In the genomic region with DNA sequence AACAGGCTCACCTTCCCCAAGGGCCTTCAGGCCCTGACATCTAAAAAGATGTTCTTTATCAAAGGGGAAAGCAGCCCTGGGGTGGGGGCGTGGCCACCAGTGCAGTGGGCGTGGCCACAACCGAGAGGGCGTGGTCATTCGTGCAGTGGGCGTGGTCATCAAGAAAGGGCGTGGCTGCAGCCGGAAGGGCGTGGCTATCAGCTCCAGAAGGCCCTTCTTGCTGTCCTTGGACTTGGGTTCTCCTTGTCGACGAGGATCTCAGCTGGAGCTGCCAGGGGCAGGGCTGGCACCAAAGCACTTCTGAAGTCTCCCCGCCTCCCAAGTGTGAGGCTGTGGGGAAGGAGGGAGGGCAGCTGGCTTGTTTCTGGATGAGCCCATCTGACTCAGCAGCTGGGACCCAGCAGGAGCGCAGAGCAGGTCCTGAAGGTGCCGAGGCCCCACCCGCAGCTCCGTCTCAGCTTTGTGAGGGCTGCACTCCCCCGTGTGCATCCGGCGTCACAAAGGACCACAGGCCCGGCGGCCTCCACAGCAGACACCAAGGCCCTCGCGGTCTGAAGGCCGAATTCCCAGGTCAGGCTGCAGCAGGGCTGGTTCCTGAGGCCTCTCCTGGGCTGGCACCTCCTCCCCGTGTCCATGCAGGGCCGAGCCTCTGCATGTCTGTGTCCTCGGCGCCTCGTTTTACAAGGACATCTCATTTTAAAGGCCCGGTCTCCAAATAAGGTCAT, we compare ENCODE assay signal across 8 cellular contexts. TPM values are rescaled to one million over a fixed set of nuclear protein-coding genes. Genes with fewer than 3 reads are reported as not detected.
DNase-seq lines count a peak whose midpoint lies in the region; ATAC-seq, FAIRE-seq and TF ChIP-seq lines count a peak whose summit lies in the region.

No MANE protein-coding gene starts in this region.

- no peaks in the 10 kb centered on the region for H3K9me3 ChIP-seq in OCI-LY7 (ENCODE audit: low read length)
- H3K9me3 ChIP-seq in K562 (replicated peaks; ENCODE audit: control insufficient read depth, insufficient read depth, low read depth, low read length): peaks cover 6% of the 10 kb centered on the region; the same call in 1 of the 2 replicates

- intact Hi-C loops in OCI-LY7 (cut with micrococcal nuclease; ENCODE audit: unreplicated experiment) (no loop called here), K562 (cut with micrococcal nuclease) (no loop called here)

- no peak overlapping the region for H3K4me2 ChIP-seq in OCI-LY7 (ENCODE audit: low read length)
- peak overlapping the region; percentile 6; the same call in 1 of the 2 replicates for H3K4me2 ChIP-seq in K562 (ENCODE audit: insufficient read depth, low read length)

- TF ChIP-seq CTCF in OCI-LY7 (conservative IDR thresholded peaks at IDR 0.05; ENCODE audit: low read length): no peak
- TF ChIP-seq CTCF in K562 (IDR thresholded peaks at IDR 0.05 in 2 of 3, conservative IDR thresholded peaks at IDR 0.05 in 1 of 3; ENCODE audit: insufficient read depth in 2 of 3, low read depth in 1 of 3, low read length in 3 of 3): no peak

- FAIRE-seq in K562 (lab: Jason Lieb, UNC): peak; percentile 93

- H2AFZ ChIP-seq in OCI-LY7 (ENCODE audit: low read length) (no peak overlapping the region; the same call in 1 of the 2 replicates), K562 (ENCODE audit: low read depth, low read length) (peak overlapping the region; percentile 67)

- ATAC-seq in K562: peak; percentile 96
- ATAC-seq in GM19397 (IDR thresholded peaks at IDR 0.05; ENCODE audit: unreplicated experiment): no peak
- no peak for ATAC-seq in HG02571 (IDR thresholded peaks at IDR 0.05; ENCODE audit: unreplicated experiment)
- no peak for ATAC-seq in GM21529 (IDR thresholded peaks at IDR 0.05; ENCODE audit: unreplicated experiment)

- BruUV-seq in OCI-LY7 (replicated peaks; lab: Mats Ljungman, UMichigan) (no TSS peak), K562 (replicated peaks; lab: Mats Ljungman, UMichigan) (no TSS peak)

- TF ChIP-seq EP300 in K562 (IDR thresholded peaks at IDR 0.05; ENCODE audit: low read length): no peak

- in situ Hi-C loops in K562 (cut with MboI): no loop called here

- CTCF ChIA-PET in OCI-LY7 (lab: Charles Lee; ENCODE audit: unreplicated experiment) (no interaction called here), K562 (lab: Yijun Ruan, JAX; ENCODE audit: low intra/inter-chr PET ratio) (no interaction called here)

- no peak for TF ChIP-seq RAD21 in K562 (CRISPR knock-in tag; conservative IDR thresholded peaks at IDR 0.05 in 1 of 2, IDR thresholded peaks at IDR 0.05 in 1 of 2)

- H3K4me3 ChIP-seq in OCI-LY7 (ENCODE audit: low read depth, low read length, poor library complexity, severe bottlenecking) (no peak overlapping the region), K562 (no peak overlapping the region)

- no peaks in the 10 kb centered on the region for H3K9me2 ChIP-seq in OCI-LY7 (ENCODE audit: insufficient read depth, low read length)

- no peaks in the 10 kb centered on the region; the same call in 1 of the 2 replicates for H3K79me2 ChIP-seq in OCI-LY7 (ENCODE audit: insufficient read depth, low read depth, low read length)
- H3K79me2 ChIP-seq in K562 (ENCODE audit: control insufficient read depth, insufficient read depth, low read length): no peaks in the 10 kb centered on the region

- no peak for TF ChIP-seq POLR2A in K562 (conservative IDR thresholded peaks at IDR 0.05)

- no peaks in the 10 kb centered on the region for H3K36me3 ChIP-seq in OCI-LY7 (ENCODE audit: insufficient read depth, low read length)
- no peaks in the 10 kb centered on the region for H3K36me3 ChIP-seq in K562 (ENCODE audit: control insufficient read depth, insufficient read depth, low read length)

- H4K20me1 ChIP-seq in OCI-LY7 (ENCODE audit: insufficient read depth, low read length): no peaks in the 10 kb centered on the region
- H4K20me1 ChIP-seq in K562 (replicated peaks; ENCODE audit: control insufficient read depth, insufficient read depth, low read length): peaks cover 15% of the 10 kb centered on the region; the same call in 1 of the 2 replicates

- peaks cover 60% of the 10 kb centered on the region for H3K4me1 ChIP-seq in OCI-LY7 (ENCODE audit: insufficient read depth, low read length, poor library complexity, severe bottlenecking)
- peaks cover 15 to 23% of the 10 kb centered on the region in 2 experiments for H3K4me1 ChIP-seq in K562 (replicated peaks in 1 of 2; ENCODE audit: control insufficient read depth in 2 of 2, insufficient read depth in 2 of 2, low read length in 2 of 2)

- no peak overlapping the region for H3K9ac ChIP-seq in K562 (ENCODE audit: insufficient read depth in 1 of 2, low read depth in 2 of 2, low read length in 2 of 2)

- POLR2A ChIA-PET in OCI-LY7 (lab: Charles Lee): interaction anchor here (1.0 kb wide), 1 partner anchor 11 kb away, joined by 3 read pairs; no protein-coding TSS in a partner anchor
- POLR2A ChIA-PET in K562 (lab: Yijun Ruan, JAX): interaction anchor here (0.6 to 1.1 kb wide), 3 partner anchors 13 to 274 kb away, joined by 3 to 5 read pairs (median 3); no protein-coding TSS in a partner anchor

- peak; percentile 17 for DNase-seq in NCI-H82 (lab: John Stamatoyannopoulos, UW)
- no peak for DNase-seq in NCI-H82 treated with DMSO at 0.1 percent for 48 hours (lab: John Stamatoyannopoulos, UW; ENCODE audit: unreplicated experiment)
- DNase-seq in OCI-LY7 (ENCODE audit: low spot score): peak; percentile 65
- peak; percentile 45 to 96 (median 94) for DNase-seq in K562 (ENCODE audit: extremely low read depth in 1 of 4, low spot score in 3 of 4)
- DNase-seq in stimulated activated CD4-positive, alpha-beta T cell treated with anti-CD3 and anti-CD28 coated beads, Interleukin-4, amount 100 ng/mL, for 24 hours: peak; percentile 42

- H3K27me3 ChIP-seq in K562 (ENCODE audit: control insufficient read depth in 2 of 2, insufficient read depth in 2 of 2, low read length in 2 of 2): peaks cover 9 to 52% of the 10 kb centered on the region in 2 experiments; a peak in 4 of 5 replicates

- no peaks in the 10 kb centered on the region for H3K9me1 ChIP-seq in K562 (ENCODE audit: control insufficient read depth, insufficient read depth, low read length)

- 41% methylated on average over 29 of the region's 30 CpGs for WGBS in K562 (ENCODE audit: insufficient coverage, low coverage, missing lambda C conversion rate)

- H3K27ac ChIP-seq in OCI-LY7 (ENCODE audit: low read depth, low read length, poor library complexity, severe bottlenecking): no peak overlapping the region
- H3K27ac ChIP-seq in K562 (ENCODE audit: extremely low read depth, low read depth, low read length): no peak overlapping the region

TF ChIP-seq in K562, 482 proteins besides CTCF, POLR2A, EP300 and RAD21 (continues in another document):
- no peak for TF ChIP-seq ZNF24 (IDR thresholded peaks at IDR 0.05)
- no peak for TF ChIP-seq ZNF766 (CRISPR knock-in tag; conservative IDR thresholded peaks at IDR 0.05)
- no peak; the same call in 1 of the 2 replicates for TF ChIP-seq CREM (IDR thresholded peaks at IDR 0.05; ENCODE audit: low read depth)
- TF ChIP-seq ZNF3 (CRISPR knock-in tag; IDR thresholded peaks at IDR 0.05): no peak
- TF ChIP-seq, protein P1, sequence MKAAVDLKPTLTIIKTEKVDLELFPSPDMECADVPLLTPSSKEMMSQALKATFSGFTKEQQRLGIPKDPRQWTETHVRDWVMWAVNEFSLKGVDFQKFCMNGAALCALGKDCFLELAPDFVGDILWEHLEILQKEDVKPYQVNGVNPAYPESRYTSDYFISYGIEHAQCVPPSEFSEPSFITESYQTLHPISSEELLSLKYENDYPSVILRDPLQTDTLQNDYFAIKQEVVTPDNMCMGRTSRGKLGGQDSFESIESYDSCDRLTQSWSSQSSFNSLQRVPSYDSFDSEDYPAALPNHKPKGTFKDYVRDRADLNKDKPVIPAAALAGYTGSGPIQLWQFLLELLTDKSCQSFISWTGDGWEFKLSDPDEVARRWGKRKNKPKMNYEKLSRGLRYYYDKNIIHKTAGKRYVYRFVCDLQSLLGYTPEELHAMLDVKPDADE (conservative IDR thresholded peaks at IDR 0.05; ENCODE audit: control insufficient read depth, low read depth, low read length): no peak
- TF ChIP-seq SRSF9 (IDR thresholded peaks at IDR 0.05; ENCODE audit: borderline replicate concordance, low read depth, low read length): no peak
- no peak for TF ChIP-seq SREBF1 (IDR thresholded peaks at IDR 0.05; ENCODE audit: borderline replicate concordance, low read depth, low read length)
- TF ChIP-seq, protein P2, sequence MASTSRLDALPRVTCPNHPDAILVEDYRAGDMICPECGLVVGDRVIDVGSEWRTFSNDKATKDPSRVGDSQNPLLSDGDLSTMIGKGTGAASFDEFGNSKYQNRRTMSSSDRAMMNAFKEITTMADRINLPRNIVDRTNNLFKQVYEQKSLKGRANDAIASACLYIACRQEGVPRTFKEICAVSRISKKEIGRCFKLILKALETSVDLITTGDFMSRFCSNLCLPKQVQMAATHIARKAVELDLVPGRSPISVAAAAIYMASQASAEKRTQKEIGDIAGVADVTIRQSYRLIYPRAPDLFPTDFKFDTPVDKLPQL (IDR thresholded peaks at IDR 0.05; ENCODE audit: extremely low read depth, insufficient read length): no peak
- TF ChIP-seq ATF7 (IDR thresholded peaks at IDR 0.05): peak; percentile 42; the same call in 1 of the 2 replicates
- TF ChIP-seq GTF2F1 (IDR thresholded peaks at IDR 0.05; ENCODE audit: low read depth, low read length): no peak
- no peak for TF ChIP-seq ZBTB17 (CRISPR knock-in tag; IDR thresholded peaks at IDR 0.05)

RNA-seq across cellular contexts. Expression of a gene that starts 12.8 kb away (rescaled TPM):
- total RNA-seq in OCI-LY7 (2014; rRNA removed; shearing (Covaris generic)): 8.0 and 11.4 TPM in 2 replicates
- total RNA-seq in OCI-LY7 (2022): 20.3 and 22.4 TPM in 2 replicates
- total RNA-seq in K562 (2011; cell fraction: chromatin; rRNA removed; ENCODE audit: low replicate concordance): 0.12 and 0.63 TPM in 2 replicates
- total RNA-seq in K562 (2011; cell fraction: nucleolus; rRNA removed): 0.92 TPM in 1 of 2 replicates, not detected in the other
- total RNA-seq in K562 (2011; cell fraction: nucleoplasm; rRNA removed): not detected in 2 replicates
- not detected in 2 replicates for total RNA-seq in K562 (2014; rRNA removed)
- not detected in 2 replicates for total RNA-seq in K562 (2014; rRNA removed; fragmentation: Illumina TruSeq; extraction: Trizol)
- total RNA-seq in K562 (2015; rRNA removed; fragmentation: Illumina TruSeq; extraction: Trizol): not detected in 2 replicates
- total RNA-seq in K562 (2021): 0.27 TPM in 1 of 2 replicates, not detected in the other
- polyA plus RNA-seq in K562 (2011; rRNA removed): 0.07 TPM in 1 of 2 replicates, not detected in the other
- 0.13 TPM in 1 of 2 replicates, not detected in the other for polyA plus RNA-seq in K562 (2011; cell fraction: cytosol; rRNA removed)
- polyA plus RNA-seq in K562 (2011; cell fraction: nucleus; rRNA removed): 0.15 TPM in 1 of 2 replicates, not detected in the other
- polyA plus RNA-seq in K562 (2012): not detected in 2 replicates
- polyA plus RNA-seq in K562 (2014; fragmentation: Illumina TruSeq; extraction: Trizol): not detected in 2 replicates
- polyA plus RNA-seq in K562 (2014; fragmentation: Nextera tagmentation; extraction: Ambion mirVana): not detected
- polyA plus RNA-seq in K562 (2014; rRNA removed): not detected in 2 replicates
- not detected in 2 replicates for polyA minus RNA-seq in K562 (2011; rRNA and poly(A)+ RNA removed)
- polyA minus RNA-seq in K562 (2011; cell fraction: cytosol; rRNA and poly(A)+ RNA removed): not detected in 2 replicates
- not detected in 2 replicates for polyA minus RNA-seq in K562 (2011; cell fraction: nucleus; rRNA and poly(A)+ RNA removed)

Comparison
In these comparisons a context has a peak if more than half of its experiments do, and no peak if none do; other contexts are left out.
1. RNA of a gene that starts 12.8 kb away (total RNA-seq): 8.0 to 22.4 TPM in OCI-LY7; 0.12 to 0.92 TPM in K562; every median in the first group is over 4 times any median in the second.